ENCODE assay signal across 11 cellular contexts in genomic region chr22:42901790-42902508, GRCh38. TPM values are rescaled to one million over a fixed set of nuclear protein-coding genes. Genes with fewer than 3 reads are reported as not detected.
DNase-seq lines count a peak whose midpoint lies in the region; ATAC-seq, FAIRE-seq and TF ChIP-seq lines count a peak whose summit lies in the region.
"Had no signal": no experiment of that assay in that cellular context is flagged by ENCODE, and none has a peak within 500 bp of the region (broad histone marks: within the 10 kb centered on the region; RNA-seq: fewer than 3 reads in every experiment).

No MANE protein-coding gene starts in this region.

- no peak overlapping the region for H3K4me3 ChIP-seq in mesendoderm (ENCODE audit: low read length)
- H3K4me3 ChIP-seq in CD8-positive, alpha-beta T cell (ENCODE audit: low read depth, low read length), result no peak overlapping the region
- H3K4me3 ChIP-seq: prostate gland had no signal

- peaks cover 68% of the 10 kb centered on the region for H3K4me1 Mint-ChIP-seq in nephron progenitor cell
- peaks cover 4% of the 10 kb centered on the region for H3K4me1 Mint-ChIP-seq in CD8-positive, alpha-beta T cell (ENCODE audit: low read depth)

- peak overlapping the region; percentile 74 for H3K27ac Mint-ChIP-seq in nephron progenitor cell
- no peak overlapping the region for H3K27ac Mint-ChIP-seq in CD8-positive, alpha-beta T cell

- no peak overlapping the region for H2AK5ac ChIP-seq in mesendoderm (ENCODE audit: low read length)

- no peak overlapping the region for H3K4me2 ChIP-seq in mesendoderm (ENCODE audit: low read length)

- no peaks in the 10 kb centered on the region for H3K36me3 ChIP-seq in mesendoderm (ENCODE audit: control insufficient read depth, insufficient read depth, low read length)
- no peaks in the 10 kb centered on the region for H3K36me3 ChIP-seq in CD8-positive, alpha-beta T cell (ENCODE audit: insufficient read depth, low read length)
- H3K36me3 ChIP-seq: prostate gland had no signal

- H3K27me3 ChIP-seq in mesendoderm (ENCODE audit: insufficient read depth, low read length, poor library complexity), result no peaks in the 10 kb centered on the region
- no peaks in the 10 kb centered on the region for H3K27me3 ChIP-seq in CD8-positive, alpha-beta T cell (ENCODE audit: insufficient read depth, low read length)

- H3K56ac ChIP-seq in mesendoderm (ENCODE audit: low read length), result no peak overlapping the region

- H3K79me2 ChIP-seq in mesendoderm (ENCODE audit: control insufficient read depth, insufficient read depth, low read length), result peaks cover 7% of the 10 kb centered on the region

- H2BK15ac ChIP-seq in mesendoderm (replicated peaks; ENCODE audit: low read depth), result no peak overlapping the region

- H3K9me3 Mint-ChIP-seq in nephron progenitor cell, result no peaks in the 10 kb centered on the region
- no peaks in the 10 kb centered on the region for H3K9me3 Mint-ChIP-seq in CD8-positive, alpha-beta T cell

- no peak overlapping the region for H3K27ac ChIP-seq in mesendoderm (ENCODE audit: low read depth, low read length)
- no peak overlapping the region for H3K27ac ChIP-seq in CD8-positive, alpha-beta T cell (ENCODE audit: low read depth, low read length)

- H3K18ac ChIP-seq in mesendoderm (ENCODE audit: low read length), result no peak overlapping the region

- H3K9ac ChIP-seq in mesendoderm (ENCODE audit: low read length), result no peak overlapping the region

- CTCF ChIA-PET in CD8-positive, alpha-beta T cell (lab: Charles Lee), result interaction anchor here (1.4 to 1.5 kb wide), 2 partner anchors 12 to 34 kb away, joined by 3 read pairs; no protein-coding TSS in a partner anchor

- H3K27me3 Mint-ChIP-seq in nephron progenitor cell (ENCODE audit: low read depth, poor library complexity), result peaks cover 7% of the 10 kb centered on the region
- no peaks in the 10 kb centered on the region for H3K27me3 Mint-ChIP-seq in CD8-positive, alpha-beta T cell (ENCODE audit: low read depth)

- no peak overlapping the region for H3K4me3 Mint-ChIP-seq in nephron progenitor cell
- H3K4me3 Mint-ChIP-seq in CD8-positive, alpha-beta T cell, result no peak overlapping the region

- WGBS in mesendoderm (ENCODE audit: extremely low coverage, insufficient coverage, low lambda C conversion rate), result no CpG with 5 or more reads among the region's 14 CpGs

- no peak overlapping the region for H2BK5ac ChIP-seq in mesendoderm (ENCODE audit: low read length)

- DNase-seq in D721Med (ENCODE audit: insufficient read length, low spot score) (no peak), MV-4-11 (lab: John Stamatoyannopoulos, UW) (peak; percentile 40), cerebellar cortex (ENCODE audit: low spot score) (peak; percentile 56), nephron progenitor cell (no peak), mesendoderm (no peak), T-helper 9 cell (no peak)
- DNase-seq in CD8-positive, alpha-beta T cell, result no peak
- no peak for DNase-seq in stimulated activated CD4-positive, alpha-beta T cell treated with anti-CD3 and anti-CD28 coated beads, Interleukin-4, amount 100 ng/mL, for 24 hours
- DNase-seq: activated CD4-positive, alpha-beta T cell treated with anti-CD3 and anti-CD28 coated beads, Interleukin-2, amount 50 U/mL, for 1 hour had no signal

- no peak for FAIRE-seq in D721Med (lab: Jason Lieb, UNC)
- FAIRE-seq: astrocyte had no signal

- ATAC-seq in CD8-positive, alpha-beta T cell, result no peak

- peaks cover 45% of the 10 kb centered on the region for H3K79me1 ChIP-seq in mesendoderm (ENCODE audit: low read length)

- H4K5ac ChIP-seq in mesendoderm (ENCODE audit: low read length), result no peak overlapping the region

- H3K9me3 ChIP-seq in CD8-positive, alpha-beta T cell (ENCODE audit: low read length), result no peaks in the 10 kb centered on the region
- H3K9me3 ChIP-seq: prostate gland had no signal

- no peaks in the 10 kb centered on the region for H3K4me1 ChIP-seq in mesendoderm (ENCODE audit: control insufficient read depth, low read depth, low read length)
- H3K4me1 ChIP-seq in CD8-positive, alpha-beta T cell (ENCODE audit: insufficient read depth, low read length), result no peaks in the 10 kb centered on the region

- intact Hi-C loops in CD8-positive, alpha-beta T cell (cut with DNase I, micrococcal nuclease), result no loop called here

- no peak overlapping the region for H3K23ac ChIP-seq in mesendoderm (ENCODE audit: low read length)

- POLR2A ChIA-PET in CD8-positive, alpha-beta T cell (lab: Charles Lee), result no interaction called here

- TF ChIP-seq CTCF in D721Med (IDR thresholded peaks at IDR 0.05; ENCODE audit: insufficient read depth, missing control alignments) (peak; percentile 24), nephron progenitor cell (IDR thresholded peaks at IDR 0.05) (no peak)
- no peak for TF ChIP-seq CTCF in CD8-positive, alpha-beta T cell (IDR thresholded peaks at IDR 0.05)

- H3K4ac ChIP-seq in mesendoderm (ENCODE audit: low read depth, low read length), result no peak overlapping the region

- no peak overlapping the region for H2BK120ac ChIP-seq in mesendoderm (ENCODE audit: low read depth, low read length)

- no peak overlapping the region for H4K8ac ChIP-seq in mesendoderm (ENCODE audit: low read depth, low read length)

- no peaks in the 10 kb centered on the region for H3K36me3 Mint-ChIP-seq in nephron progenitor cell (ENCODE audit: low read depth)
- peaks cover 21% of the 10 kb centered on the region for H3K36me3 Mint-ChIP-seq in CD8-positive, alpha-beta T cell

RNA-seq across cellular contexts. Expression of gene ARFGAP3, which starts 44.9 kb away (rescaled TPM):
- polyA plus RNA-seq in mesendoderm (2013, experiment 1 of 2), result 8.0 TPM
- polyA plus RNA-seq in mesendoderm (2013, experiment 2 of 2), result 8.5 TPM
- total RNA-seq in CD8-positive, alpha-beta T cell, result 10 to 100 TPM; 25.4 TPM

Comparison
In these comparisons a context has a peak if more than half of its experiments do, and no peak if none do; other contexts are left out.
1. DNase-seq: peak in MV-4-11 (single experiment) and cerebellar cortex (single experiment); none in D721Med (single experiment), nephron progenitor cell (single experiment), mesendoderm (single experiment), T-helper 9 cell (single experiment), CD8-positive, alpha-beta T cell (0 of 7) and stimulated activated CD4-positive, alpha-beta T cell treated with anti-CD3 and anti-CD28 coated beads, Interleukin-4, amount 100 ng/mL, for 24 hours (single experiment).